In the genomic region with DNA sequence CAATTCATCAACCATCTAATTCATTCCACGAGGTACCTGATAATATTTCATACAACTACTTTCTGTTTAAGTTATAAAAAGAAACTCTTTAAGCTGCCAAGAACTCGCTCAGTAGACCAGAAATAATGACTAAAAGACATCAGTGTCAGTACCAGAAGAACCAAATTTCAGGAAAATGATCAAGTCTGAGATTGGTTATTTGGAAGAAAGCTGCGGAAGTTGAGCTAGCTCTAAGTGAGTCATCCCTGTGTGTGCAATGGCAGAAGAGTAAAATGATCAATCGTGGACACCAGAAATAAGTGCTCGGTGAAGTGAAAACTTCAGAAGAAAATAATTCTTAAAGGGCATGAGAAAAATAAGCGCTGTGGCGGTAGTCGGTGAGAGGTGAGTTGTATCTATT, we compare ENCODE assay signal across 19 cellular contexts.
A peak's percentile ranks its signal among the peaks of the same experiment; 100 is the strongest.
DNase-seq lines count a peak whose midpoint lies in the region; ATAC-seq, FAIRE-seq and TF ChIP-seq lines count a peak whose summit lies in the region.
"Had no signal": no experiment of that assay in that cellular context is flagged by ENCODE, and none has a peak within 500 bp of the region (broad histone marks: within the 10 kb centered on the region; RNA-seq: fewer than 3 reads in every experiment).

No MANE protein-coding gene starts in this region.

- no peak for FAIRE-seq in H1 (lab: Jason Lieb, UNC)
- FAIRE-seq: A204.1, D721Med, G401.6, GM12891 had no signal

- no peak overlapping the region for H2BK20ac ChIP-seq in H1 (ENCODE audit: low read length)

- H2AFZ ChIP-seq in PC-3 (ENCODE audit: low read length) (peak overlapping the region; percentile 34; the same call in 1 of the 2 replicates), H1 (ENCODE audit: low read length) (0 out of 2 replicates have a peak overlapping the region, but pooled peaks have one; percentile 4)

- no peak overlapping the region for H3K56ac ChIP-seq in H1 (replicated peaks; ENCODE audit: insufficient read length, low read depth, low read length)

- no peak overlapping the region for H2BK5ac ChIP-seq in H1 (ENCODE audit: low read depth, low read length)

- H3K27ac ChIP-seq in PC-3 (ENCODE audit: low read length) (no peak overlapping the region), H1 (ENCODE audit: low read depth, low read length) (no peak overlapping the region), breast epithelium (no peak overlapping the region)
- H3K27ac ChIP-seq: C4-2B, HL-60 had no signal

- no peak overlapping the region for H2AK5ac ChIP-seq in H1 (ENCODE audit: low read depth, low read length)

- H3K4me3 ChIP-seq in PC-3 (ENCODE audit: low read length) (no peak overlapping the region), H1 (ENCODE audit: extremely low read depth in 1 of 4, insufficient read depth in 2 of 4, low read depth in 3 of 4, low read length in 4 of 4) (no peak overlapping the region), breast epithelium (no peak overlapping the region)

- BruUV-seq in PC-3 (replicated peaks; lab: Mats Ljungman, UMichigan): no TSS peak

- H3K4me1 ChIP-seq in PC-3 (ENCODE audit: insufficient read depth, low read length) (peaks cover 27% of the 10 kb centered on the region), H1 (replicated peaks in 1 of 4; ENCODE audit: control insufficient read depth in 3 of 4, insufficient read depth in 4 of 4, low read length in 3 of 4) (no peaks in the 10 kb centered on the region), breast epithelium (no peaks in the 10 kb centered on the region)
- H3K4me1 ChIP-seq: Caco-2 had no signal

- ATAC-seq in PC-3: no peak
- no peak for ATAC-seq in HG02623 (IDR thresholded peaks at IDR 0.05; ENCODE audit: unreplicated experiment)

- no peak overlapping the region for H2BK12ac ChIP-seq in H1 (ENCODE audit: low read depth, low read length)

- TF ChIP-seq EP300 in H1 (IDR thresholded peaks at IDR 0.05; ENCODE audit: borderline replicate concordance in 1 of 2, low read depth in 2 of 2, low read length in 2 of 2): no peak

- no peak for TF ChIP-seq POLR2A in H1 (IDR thresholded peaks at IDR 0.05; ENCODE audit: control extremely low read depth in 1 of 2, low read depth in 2 of 2, low read length in 2 of 2)
- TF ChIP-seq POLR2A in breast epithelium (IDR thresholded peaks at IDR 0.05): no peak

- no peak overlapping the region for H3K23ac ChIP-seq in H1 (ENCODE audit: insufficient read length)

- no peak overlapping the region for H3K14ac ChIP-seq in H1 (ENCODE audit: insufficient read length)

- H3F3A ChIP-seq in PC-3 (ENCODE audit: low read length, unreplicated experiment): no peaks in the 10 kb centered on the region

- H3K27me3 ChIP-seq in PC-3 (ENCODE audit: low read length) (no peaks in the 10 kb centered on the region), H1 (replicated peaks in 1 of 4; ENCODE audit: control insufficient read depth in 3 of 4, extremely low read depth in 1 of 4, insufficient read depth in 3 of 4, low read length in 3 of 4) (no peaks in the 10 kb centered on the region), breast epithelium (no peaks in the 10 kb centered on the region)

- H3K4me2 ChIP-seq in PC-3 (ENCODE audit: low read length) (no peak overlapping the region), H1 (ENCODE audit: insufficient read depth in 1 of 2, low read depth in 2 of 2, low read length in 2 of 2) (no peak overlapping the region)

- no peak overlapping the region for H2BK120ac ChIP-seq in H1 (replicated peaks; ENCODE audit: low read depth, low read length)

- H4K20me1 ChIP-seq in PC-3 (ENCODE audit: low read length) (no peaks in the 10 kb centered on the region), H1 (replicated peaks in 1 of 2; ENCODE audit: control insufficient read depth in 1 of 2, insufficient read depth in 2 of 2, low read length in 2 of 2) (no peaks in the 10 kb centered on the region)

- no peaks in the 10 kb centered on the region for H3K9me2 ChIP-seq in PC-3 (replicated peaks; ENCODE audit: low read length)

- H3K23me2 ChIP-seq in H1 (ENCODE audit: low read depth, low read length): no peaks in the 10 kb centered on the region

- H3K4ac ChIP-seq in H1 (replicated peaks; ENCODE audit: insufficient read length, low read depth, low read length): no peak overlapping the region

- no peak overlapping the region for H3K18ac ChIP-seq in H1 (ENCODE audit: extremely low read depth, low read length)

- no peaks in the 10 kb centered on the region for H3K79me1 ChIP-seq in H1 (ENCODE audit: low read depth, low read length)

- H4K8ac ChIP-seq in H1 (ENCODE audit: extremely low read depth, insufficient read depth, low read length): no peak overlapping the region

- TF ChIP-seq RAD21 in H1 (IDR thresholded peaks at IDR 0.05 in 1 of 2, conservative IDR thresholded peaks at IDR 0.05 in 1 of 2; ENCODE audit: low read depth in 2 of 2, low read length in 2 of 2): no peak

- H3K36me3 ChIP-seq in PC-3 (ENCODE audit: low read depth, low read length) (no peaks in the 10 kb centered on the region), H1 (ENCODE audit: control insufficient read depth in 2 of 4, insufficient read depth in 4 of 4, low read length in 3 of 4) (no peaks in the 10 kb centered on the region), breast epithelium (no peaks in the 10 kb centered on the region)

- intact Hi-C loops in PC-3 (cut with micrococcal nuclease) (no loop called here), breast epithelium (cut with DNase I; ENCODE audit: low total_unique reads) (no loop called here)

- H3K79me2 ChIP-seq in PC-3 (ENCODE audit: low read length) (no peaks in the 10 kb centered on the region), H1 (ENCODE audit: control insufficient read depth in 1 of 2, insufficient read depth in 2 of 2, low read length in 2 of 2) (no peaks in the 10 kb centered on the region)

- H4K91ac ChIP-seq in H1 (replicated peaks; ENCODE audit: insufficient read length, low read length): no peak overlapping the region

- TF ChIP-seq CTCF in PC-3 (conservative IDR thresholded peaks at IDR 0.05; ENCODE audit: low read depth, low read length) (no peak), H1 (IDR thresholded peaks at IDR 0.05; ENCODE audit: control extremely low read depth in 1 of 3, insufficient read depth in 1 of 3, low read depth in 1 of 3, low read length in 3 of 3) (no peak), breast epithelium (IDR thresholded peaks at IDR 0.05) (no peak)

- no peak overlapping the region for H3K9ac ChIP-seq in PC-3 (ENCODE audit: low read length)
- H3K9ac ChIP-seq in H1 (replicated peaks in 1 of 4; ENCODE audit: extremely low read depth in 1 of 4, low read depth in 3 of 4, low read length in 3 of 4): no peak overlapping the region

- no peak overlapping the region for H4K5ac ChIP-seq in H1 (ENCODE audit: insufficient read length, low read depth, low read length)

- H2BK15ac ChIP-seq in H1 (ENCODE audit: low read length): no peak overlapping the region

- WGBS in H1 (ENCODE audit: extremely low coverage in 1 of 2, insufficient coverage in 1 of 2, insufficient read length in 1 of 2, insufficient replicate concordance in 2 of 2, low coverage in 1 of 2, low lambda C conversion rate in 2 of 2, missing lambda C conversion rate in 1 of 2), 2 experiments: 90% methylated on average over 8 of the region's 8 CpGs; no CpG with 5 or more reads in 1 of the 2 experiments

- CTCF ChIA-PET in PC-3 (lab: Charles Lee): no interaction called here
- CTCF ChIA-PET in H1 (lab: Charles Lee; ENCODE audit: partially characterized antibody): no interaction called here

- H3K9me3 ChIP-seq in PC-3 (ENCODE audit: low read length): peaks cover 4% of the 10 kb centered on the region; the same call in 1 of the 2 replicates
- H3K9me3 ChIP-seq in H1 (ENCODE audit: insufficient read depth in 2 of 2, low read depth in 1 of 2, low read length in 1 of 2): peaks cover 7 to 9% of the 10 kb centered on the region in 2 experiments; a peak in 3 of 4 replicates
- H3K9me3 ChIP-seq in breast epithelium: peaks cover 0 to 17% of the 10 kb centered on the region in 2 donors

- POLR2A ChIA-PET in PC-3 (lab: Charles Lee; ENCODE audit: unreplicated experiment): no interaction called here
- POLR2A ChIA-PET in H1 (lab: Charles Lee; ENCODE audit: partially characterized antibody): no interaction called here

- peak; percentile 26 for DNase-seq in PC-3
- DNase-seq in H1 (ENCODE audit: low read depth in 1 of 2, low spot score in 2 of 2): no peak
- peak; percentile 23 for DNase-seq in iris pigment epithelial cell (ENCODE audit: low read depth)
- peak; percentile 17 for DNase-seq in renal cortical epithelial cell (ENCODE audit: low read depth)
- no peak for DNase-seq in amniotic stem cell (lab: John Stamatoyannopoulos, UW)
- no peak for DNase-seq in Ammon's horn (ENCODE audit: low spot score)
- no peak for DNase-seq in breast epithelium (ENCODE audit: low spot score in 2 of 2)
- DNase-seq: ACHN; Caco-2; CD4-positive, alpha-beta T cell; GOT3; H9 had no signal

TF ChIP-seq in H1, 55 proteins besides CTCF, POLR2A, EP300 and RAD21:
- TF ChIP-seq RNF2 (IDR thresholded peaks at IDR 0.05; ENCODE audit: borderline replicate concordance, low read depth, low read length, missing control alignments, poor library complexity, severe bottlenecking): no peak
TF ChIP-seq in H1: peak in this region for 0.

Comparison
In these comparisons a context has a peak if more than half of its experiments do, and no peak if none do; other contexts are left out.
1. DNase-seq: peak in PC-3 (single experiment), iris pigment epithelial cell (single experiment) and renal cortical epithelial cell (single experiment); none in H1 (0 of 2), amniotic stem cell (single experiment), Ammon's horn (single experiment) and breast epithelium (0 of 2).